In genomic region chr9:136536051-136536720, GRCh38 we compare ENCODE assay signal across 2 cellular contexts.
TF ChIP-seq lines count a peak whose summit lies in the region.

No MANE protein-coding gene starts in this region.

TF ChIP-seq in HCT116, 20 proteins besides CTCF, POLR2A, EP300 and RAD21:
- TF ChIP-seq POLR2AphosphoS5 (IDR thresholded peaks at IDR 0.05; ENCODE audit: low read depth, low read length): no peak
- no peak for TF ChIP-seq SIN3A (IDR thresholded peaks at IDR 0.05; ENCODE audit: low read depth)
- TF ChIP-seq, protein P1, sequence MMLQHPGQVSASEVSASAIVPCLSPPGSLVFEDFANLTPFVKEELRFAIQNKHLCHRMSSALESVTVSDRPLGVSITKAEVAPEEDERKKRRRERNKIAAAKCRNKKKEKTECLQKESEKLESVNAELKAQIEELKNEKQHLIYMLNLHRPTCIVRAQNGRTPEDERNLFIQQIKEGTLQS (IDR thresholded peaks at IDR 0.05): no peak
- no peak for TF ChIP-seq ZBTB33 (IDR thresholded peaks at IDR 0.05; ENCODE audit: extremely low read depth, insufficient replicate concordance, low read length)
- TF ChIP-seq FOSL1 (IDR thresholded peaks at IDR 0.05; ENCODE audit: low read depth): no peak
- TF ChIP-seq SRF (IDR thresholded peaks at IDR 0.05; ENCODE audit: low read depth): no peak
- TF ChIP-seq SP1 (IDR thresholded peaks at IDR 0.05; ENCODE audit: low read depth): no peak
- TF ChIP-seq ZNF274 (IDR thresholded peaks at IDR 0.05; ENCODE audit: low read depth, low read length): no peak
- TF ChIP-seq CBX3 (IDR thresholded peaks at IDR 0.05; ENCODE audit: low read depth): no peak
- no peak for TF ChIP-seq ZFX (IDR thresholded peaks at IDR 0.05)
TF ChIP-seq in HCT116: peak in this region for 0.

TF ChIP-seq in H1, 55 proteins besides CTCF, POLR2A, EP300 and RAD21:
- TF ChIP-seq TAF1 (IDR thresholded peaks at IDR 0.05; ENCODE audit: low read depth, low read length): no peak
- TF ChIP-seq TAF7 (optimal IDR thresholded peaks at IDR 0.05; ENCODE audit: borderline replicate concordance, low read depth, low read length): no peak
- no peak for TF ChIP-seq CBX8 (IDR thresholded peaks at IDR 0.05; ENCODE audit: borderline replicate concordance, low read depth, low read length)
- TF ChIP-seq GTF2F1 (IDR thresholded peaks at IDR 0.05; ENCODE audit: borderline replicate concordance, low read depth, low read length): no peak
- TF ChIP-seq, protein P1 (IDR thresholded peaks at IDR 0.05; ENCODE audit: insufficient read depth, low read depth, low read length): no peak
- TF ChIP-seq, protein P2, sequence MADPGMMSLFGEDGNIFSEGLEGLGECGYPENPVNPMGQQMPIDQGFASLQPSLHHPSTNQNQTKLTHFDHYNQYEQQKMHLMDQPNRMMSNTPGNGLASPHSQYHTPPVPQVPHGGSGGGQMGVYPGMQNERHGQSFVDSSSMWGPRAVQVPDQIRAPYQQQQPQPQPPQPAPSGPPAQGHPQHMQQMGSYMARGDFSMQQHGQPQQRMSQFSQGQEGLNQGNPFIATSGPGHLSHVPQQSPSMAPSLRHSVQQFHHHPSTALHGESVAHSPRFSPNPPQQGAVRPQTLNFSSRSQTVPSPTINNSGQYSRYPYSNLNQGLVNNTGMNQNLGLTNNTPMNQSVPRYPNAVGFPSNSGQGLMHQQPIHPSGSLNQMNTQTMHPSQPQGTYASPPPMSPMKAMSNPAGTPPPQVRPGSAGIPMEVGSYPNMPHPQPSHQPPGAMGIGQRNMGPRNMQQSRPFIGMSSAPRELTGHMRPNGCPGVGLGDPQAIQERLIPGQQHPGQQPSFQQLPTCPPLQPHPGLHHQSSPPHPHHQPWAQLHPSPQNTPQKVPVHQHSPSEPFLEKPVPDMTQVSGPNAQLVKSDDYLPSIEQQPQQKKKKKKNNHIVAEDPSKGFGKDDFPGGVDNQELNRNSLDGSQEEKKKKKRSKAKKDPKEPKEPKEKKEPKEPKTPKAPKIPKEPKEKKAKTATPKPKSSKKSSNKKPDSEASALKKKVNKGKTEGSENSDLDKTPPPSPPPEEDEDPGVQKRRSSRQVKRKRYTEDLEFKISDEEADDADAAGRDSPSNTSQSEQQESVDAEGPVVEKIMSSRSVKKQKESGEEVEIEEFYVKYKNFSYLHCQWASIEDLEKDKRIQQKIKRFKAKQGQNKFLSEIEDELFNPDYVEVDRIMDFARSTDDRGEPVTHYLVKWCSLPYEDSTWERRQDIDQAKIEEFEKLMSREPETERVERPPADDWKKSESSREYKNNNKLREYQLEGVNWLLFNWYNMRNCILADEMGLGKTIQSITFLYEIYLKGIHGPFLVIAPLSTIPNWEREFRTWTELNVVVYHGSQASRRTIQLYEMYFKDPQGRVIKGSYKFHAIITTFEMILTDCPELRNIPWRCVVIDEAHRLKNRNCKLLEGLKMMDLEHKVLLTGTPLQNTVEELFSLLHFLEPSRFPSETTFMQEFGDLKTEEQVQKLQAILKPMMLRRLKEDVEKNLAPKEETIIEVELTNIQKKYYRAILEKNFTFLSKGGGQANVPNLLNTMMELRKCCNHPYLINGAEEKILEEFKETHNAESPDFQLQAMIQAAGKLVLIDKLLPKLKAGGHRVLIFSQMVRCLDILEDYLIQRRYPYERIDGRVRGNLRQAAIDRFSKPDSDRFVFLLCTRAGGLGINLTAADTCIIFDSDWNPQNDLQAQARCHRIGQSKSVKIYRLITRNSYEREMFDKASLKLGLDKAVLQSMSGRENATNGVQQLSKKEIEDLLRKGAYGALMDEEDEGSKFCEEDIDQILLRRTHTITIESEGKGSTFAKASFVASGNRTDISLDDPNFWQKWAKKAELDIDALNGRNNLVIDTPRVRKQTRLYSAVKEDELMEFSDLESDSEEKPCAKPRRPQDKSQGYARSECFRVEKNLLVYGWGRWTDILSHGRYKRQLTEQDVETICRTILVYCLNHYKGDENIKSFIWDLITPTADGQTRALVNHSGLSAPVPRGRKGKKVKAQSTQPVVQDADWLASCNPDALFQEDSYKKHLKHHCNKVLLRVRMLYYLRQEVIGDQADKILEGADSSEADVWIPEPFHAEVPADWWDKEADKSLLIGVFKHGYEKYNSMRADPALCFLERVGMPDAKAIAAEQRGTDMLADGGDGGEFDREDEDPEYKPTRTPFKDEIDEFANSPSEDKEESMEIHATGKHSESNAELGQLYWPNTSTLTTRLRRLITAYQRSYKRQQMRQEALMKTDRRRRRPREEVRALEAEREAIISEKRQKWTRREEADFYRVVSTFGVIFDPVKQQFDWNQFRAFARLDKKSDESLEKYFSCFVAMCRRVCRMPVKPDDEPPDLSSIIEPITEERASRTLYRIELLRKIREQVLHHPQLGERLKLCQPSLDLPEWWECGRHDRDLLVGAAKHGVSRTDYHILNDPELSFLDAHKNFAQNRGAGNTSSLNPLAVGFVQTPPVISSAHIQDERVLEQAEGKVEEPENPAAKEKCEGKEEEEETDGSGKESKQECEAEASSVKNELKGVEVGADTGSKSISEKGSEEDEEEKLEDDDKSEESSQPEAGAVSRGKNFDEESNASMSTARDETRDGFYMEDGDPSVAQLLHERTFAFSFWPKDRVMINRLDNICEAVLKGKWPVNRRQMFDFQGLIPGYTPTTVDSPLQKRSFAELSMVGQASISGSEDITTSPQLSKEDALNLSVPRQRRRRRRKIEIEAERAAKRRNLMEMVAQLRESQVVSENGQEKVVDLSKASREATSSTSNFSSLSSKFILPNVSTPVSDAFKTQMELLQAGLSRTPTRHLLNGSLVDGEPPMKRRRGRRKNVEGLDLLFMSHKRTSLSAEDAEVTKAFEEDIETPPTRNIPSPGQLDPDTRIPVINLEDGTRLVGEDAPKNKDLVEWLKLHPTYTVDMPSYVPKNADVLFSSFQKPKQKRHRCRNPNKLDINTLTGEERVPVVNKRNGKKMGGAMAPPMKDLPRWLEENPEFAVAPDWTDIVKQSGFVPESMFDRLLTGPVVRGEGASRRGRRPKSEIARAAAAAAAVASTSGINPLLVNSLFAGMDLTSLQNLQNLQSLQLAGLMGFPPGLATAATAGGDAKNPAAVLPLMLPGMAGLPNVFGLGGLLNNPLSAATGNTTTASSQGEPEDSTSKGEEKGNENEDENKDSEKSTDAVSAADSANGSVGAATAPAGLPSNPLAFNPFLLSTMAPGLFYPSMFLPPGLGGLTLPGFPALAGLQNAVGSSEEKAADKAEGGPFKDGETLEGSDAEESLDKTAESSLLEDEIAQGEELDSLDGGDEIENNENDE (IDR thresholded peaks at IDR 0.05; ENCODE audit: insufficient replicate concordance, low read length): no peak
- no peak for TF ChIP-seq KDM4A (IDR thresholded peaks at IDR 0.05; ENCODE audit: low read depth, low read length, severe bottlenecking)
- TF ChIP-seq SRF (IDR thresholded peaks at IDR 0.05; ENCODE audit: low read depth, low read length): no peak
- no peak for TF ChIP-seq ASH2L (IDR thresholded peaks at IDR 0.05; ENCODE audit: low read length)
- no peak for TF ChIP-seq NRF1 (IDR thresholded peaks at IDR 0.05; ENCODE audit: low read depth, low read length)
- TF ChIP-seq SP4 (IDR thresholded peaks at IDR 0.05; ENCODE audit: low read length): no peak
- TF ChIP-seq BACH1 (IDR thresholded peaks at IDR 0.05; ENCODE audit: low read length): no peak
- TF ChIP-seq CHD2 (IDR thresholded peaks at IDR 0.05; ENCODE audit: low read length): no peak
- TF ChIP-seq RFX5 (IDR thresholded peaks at IDR 0.05; ENCODE audit: borderline replicate concordance, low read depth, low read length): no peak
- no peak for TF ChIP-seq TEAD4 (IDR thresholded peaks at IDR 0.05; ENCODE audit: low read depth, low read length)
- no peak for TF ChIP-seq SIN3A (conservative IDR thresholded peaks at IDR 0.05 in 1 of 2, IDR thresholded peaks at IDR 0.05 in 1 of 2; ENCODE audit: low read depth in 1 of 2, low read length in 2 of 2)
TF ChIP-seq in H1: peak in this region for 0.
